In genomic region chr10:28986856-28987255, GRCh38 we compare ENCODE assay signal across 28 cellular contexts.
"Had no signal": no experiment of that assay in that cellular context is flagged by ENCODE, and none has a peak within 500 bp of the region (broad histone marks: within the 10 kb centered on the region; RNA-seq: fewer than 3 reads in every experiment).

No MANE protein-coding gene starts in this region.

- H3K4me3 Mint-ChIP-seq: activated CD8-positive, alpha-beta T cell treated with anti-CD3 and anti-CD28 coated beads, Interleukin-2, amount 10 ng/mL, durations not matched to agents 7 days and 5 days; activated naive CD8-positive, alpha-beta T cell treated with anti-CD3 and anti-CD28 coated beads, Interleukin-2, amount 50 U/mL, for 24 hours; activated T-cell treated with anti-CD3 and anti-CD28 coated beads, Interleukin-2, amount 50 U/mL, for 24 hours; activated T-helper 1 cell treated with anti-CD3 and anti-CD28 coated beads, Interleukin-12 subunit alpha, Interleukin-12 subunit beta, Interleukin-2, Interleukin-4 antibody, amounts not matched to agents 30 ng/mL and 10 ng/mL and 1 ng/mL, durations not matched to agents 14 hours and 24 hours and 36 hours; brain; T-helper 17 cell; WTC11 had no signal

- DNase-seq: activated CD4-positive, alpha-beta T cell treated with anti-CD3 and anti-CD28 coated beads for 48 hours; activated CD4-positive, alpha-beta T cell treated with anti-CD3 and anti-CD28 coated beads, Interleukin-2, amount 50 U/mL, for 4 hours; activated CD4-positive, CD25-positive, alpha-beta regulatory T cell treated with anti-CD3 and anti-CD28 coated beads, Interleukin-2, amount 50 U/mL, for 72 hours; activated CD8-positive, alpha-beta T cell treated with anti-CD3 and anti-CD28 coated beads, Interleukin-2, amount 10 ng/mL, durations not matched to agents 7 days and 5 days; activated effector memory CD4-positive, alpha-beta T cell treated with Interleukin-2 at 50 U/mL for 16 hours; activated naive CD4-positive, alpha-beta T cell; activated naive CD8-positive, alpha-beta T cell treated with anti-CD3 and anti-CD28 coated beads, Interleukin-2, amount 50 U/mL, for 24 hours; activated T-cell treated with anti-CD3 and anti-CD28 coated beads, Interleukin-2, amount 50 U/mL, for 24 hours; amniotic stem cell; NCI-H1092; NCI-H1417 treated with DMSO at 0.1 percent for 48 hours; NCI-H1694; NCI-H2029; NCI-H2107; NCI-H2171 treated with DMSO at 0.1 percent for 48 hours; NCI-H226; NCI-H510A; NCI-H69; NK-92 treated with Interleukin-12 subunit alpha and Interleukin-12 subunit beta, amount 100 ng/mL, for 24 hours; SHP77; T-helper 17 cell; T-helper 9 cell had no signal

- H3K27me3 ChIP-seq: cardiac muscle cell had no signal

- H3K36me3 ChIP-seq: cardiac muscle cell had no signal

- H3K27ac Mint-ChIP-seq: activated CD8-positive, alpha-beta T cell treated with anti-CD3 and anti-CD28 coated beads, Interleukin-2, amount 10 ng/mL, durations not matched to agents 7 days and 5 days; activated naive CD4-positive, alpha-beta T cell treated with anti-CD3 and anti-CD28 coated beads, Interleukin-2, amount 50 U/mL, for 72 hours; activated naive CD8-positive, alpha-beta T cell treated with anti-CD3 and anti-CD28 coated beads, Interleukin-2, amount 50 U/mL, for 24 hours; activated T-cell treated with anti-CD3 and anti-CD28 coated beads, Interleukin-2, amount 50 U/mL, for 24 hours; activated T-helper 1 cell treated with anti-CD3 and anti-CD28 coated beads, Interleukin-12 subunit alpha, Interleukin-12 subunit beta, Interleukin-2, Interleukin-4 antibody, amounts not matched to agents 30 ng/mL and 10 ng/mL and 1 ng/mL, durations not matched to agents 14 hours and 24 hours and 36 hours; T-helper 17 cell; WTC11 had no signal

- H3K9me3 Mint-ChIP-seq: activated naive CD8-positive, alpha-beta T cell treated with anti-CD3 and anti-CD28 coated beads, Interleukin-2, amount 50 U/mL, for 24 hours; activated T-cell treated with anti-CD3 and anti-CD28 coated beads, Interleukin-2, amount 50 U/mL, for 24 hours; activated T-helper 1 cell treated with anti-CD3 and anti-CD28 coated beads, Interleukin-12 subunit alpha, Interleukin-12 subunit beta, Interleukin-2, Interleukin-4 antibody, amounts not matched to agents 30 ng/mL and 10 ng/mL and 1 ng/mL, durations not matched to agents 14 hours and 24 hours and 36 hours; WTC11 had no signal

- H3K4me1 Mint-ChIP-seq: activated naive CD8-positive, alpha-beta T cell treated with anti-CD3 and anti-CD28 coated beads, Interleukin-2, amount 50 U/mL, for 24 hours had no signal

- ATAC-seq: activated CD8-positive, alpha-beta T cell treated with anti-CD3 and anti-CD28 coated beads, Interleukin-2, amount 10 ng/mL, durations not matched to agents 7 days and 5 days; activated naive CD4-positive, alpha-beta T cell treated with anti-CD3 and anti-CD28 coated beads, Interleukin-2, amount 50 U/mL, for 72 hours; activated naive CD8-positive, alpha-beta T cell treated with anti-CD3 and anti-CD28 coated beads, Interleukin-2, amount 50 U/mL, for 24 hours; T-helper 17 cell; WTC11 had no signal

- H3K27ac ChIP-seq: cardiac muscle cell had no signal

- H3K4me3 ChIP-seq: cardiac muscle cell had no signal

- H3K36me3 Mint-ChIP-seq: activated naive CD4-positive, alpha-beta T cell treated with anti-CD3 and anti-CD28 coated beads, Interleukin-2, amount 50 U/mL, for 72 hours; brain; WTC11 had no signal

- FAIRE-seq: astrocyte had no signal
